In the genomic region with DNA sequence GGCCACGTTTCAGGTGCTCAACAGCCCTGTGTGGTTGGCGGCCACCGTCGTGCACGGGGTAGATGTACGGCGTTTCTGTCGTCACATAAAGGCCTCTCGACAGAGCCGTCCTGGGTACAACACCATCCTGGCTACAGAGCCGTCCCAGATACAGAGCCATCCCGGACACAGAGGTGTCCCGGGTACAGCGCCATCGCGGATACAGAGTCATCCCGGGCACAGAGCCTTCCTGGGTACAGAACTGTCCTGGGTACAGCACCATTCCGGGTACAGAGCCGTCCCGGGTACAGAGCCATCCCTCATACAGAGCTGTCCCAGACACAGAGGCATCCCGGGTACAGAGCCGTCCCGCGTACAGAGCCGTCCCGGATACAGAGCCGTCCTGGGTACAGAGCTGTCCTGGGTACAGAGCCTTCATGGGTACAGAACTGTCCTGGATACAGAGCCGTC, we compare ENCODE assay signal across 18 cellular contexts.
"Had no signal": no experiment of that assay in that cellular context is flagged by ENCODE, and none has a peak within 500 bp of the region (broad histone marks: within the 10 kb centered on the region; RNA-seq: fewer than 3 reads in every experiment).

No MANE protein-coding gene starts in this region.

- H3K4me3 Mint-ChIP-seq: central memory CD8-positive, alpha-beta T cell; memory B cell; mesothelial cell of epicardium; nephron; stimulated activated naive CD8-positive, alpha-beta T cell treated with anti-CD3 and anti-CD28 coated beads, Interleukin-15, Interleukin-2, amounts not matched to agents 100 ng/mL and 50 ng/mL, for 24 hours had no signal

- H3K36me3 Mint-ChIP-seq: memory B cell, mesothelial cell of epicardium had no signal

- H3K27me3 ChIP-seq: gastrocnemius medialis, testis had no signal

- DNase-seq: effector memory CD4-positive, alpha-beta T cell; gastrocnemius medialis; heart right ventricle; hypothalamus; lower lobe of right lung; psoas muscle; small intestine; stimulated activated CD4-positive, alpha-beta T cell treated with anti-CD3 and anti-CD28 coated beads, Interleukin-12 subunit alpha, Interleukin-12 subunit beta, amount 100 ng/mL, for 4 hours; testis had no signal

- H3K27ac ChIP-seq: gastrocnemius medialis, heart right ventricle, lower lobe of right lung, neutrophil, psoas muscle, testis, tibial nerve had no signal

- H3K36me3 ChIP-seq: gastrocnemius medialis, heart right ventricle, lower lobe of right lung, neutrophil, tibial nerve had no signal

- H3K4me1 Mint-ChIP-seq: central memory CD8-positive, alpha-beta T cell; memory B cell; mesothelial cell of epicardium had no signal

- H3K4me3 ChIP-seq: gastrocnemius medialis, heart right ventricle, lower lobe of right lung, psoas muscle, testis, tibial nerve had no signal

- H3K4me1 ChIP-seq: gastrocnemius medialis, lower lobe of right lung, psoas muscle had no signal

- H3K9me3 Mint-ChIP-seq: stimulated activated naive CD8-positive, alpha-beta T cell treated with anti-CD3 and anti-CD28 coated beads, Interleukin-15, Interleukin-2, amounts not matched to agents 100 ng/mL and 50 ng/mL, for 24 hours had no signal

- ATAC-seq: esophagus mucosa, gastrocnemius medialis, heart right ventricle, left lobe of liver, psoas muscle had no signal

- H3K9me3 ChIP-seq: gastrocnemius medialis, lower lobe of right lung, neutrophil, testis had no signal

- H3K27ac Mint-ChIP-seq: memory B cell; mesothelial cell of epicardium; nephron; stimulated activated naive CD8-positive, alpha-beta T cell treated with anti-CD3 and anti-CD28 coated beads, Interleukin-15, Interleukin-2, amounts not matched to agents 100 ng/mL and 50 ng/mL, for 24 hours had no signal
